8 cellular contexts compared by ENCODE assay signal in genomic region chr21:32727728-32728454, GRCh38. TPM values are rescaled to one million over a fixed set of nuclear protein-coding genes. Genes with fewer than 3 reads are reported as not detected.
A peak's percentile ranks its signal among the peaks of the same experiment; 100 is the strongest.
DNase-seq lines count a peak whose midpoint lies in the region; ATAC-seq and TF ChIP-seq lines count a peak whose summit lies in the region.

Gene SYNJ1, minus strand, starts transcription at chr21:32728013. Its CDS starts 1,118 bp downstream, at chr21:32726895.

- H2AFZ ChIP-seq in Loucy (ENCODE audit: low read length): peak within 1 kb of the TSS; percentile 92

- H3K4me3 Mint-ChIP-seq in activated T-helper 2 cell treated with anti-CD3 and anti-CD28 coated beads, Interferon-gamma antibody, Interleukin-2, Interleukin-4, amounts not matched to agents 10 μg/mL and 5 μg/mL and 100 μg/mL, durations not matched to agents 14 hours and 24 hours and 36 hours (ENCODE audit: low read depth): peak within 1 kb of the TSS; percentile 98
- peak within 1 kb of the TSS; percentile 92 for H3K4me3 Mint-ChIP-seq in natural killer cell treated with Interleukin-12 subunit alpha and Interleukin-12 subunit beta and Interleukin-15 and Interleukin-18, amount 100 ng/mL, for 72 hours

- peak within 1 kb of the TSS; percentile 85 for H3K4me2 ChIP-seq in Loucy (ENCODE audit: low read depth, low read length, poor library complexity, severe bottlenecking)

- TF ChIP-seq CTCF in Loucy (conservative IDR thresholded peaks at IDR 0.05; ENCODE audit: low read length) (no peak), RWPE2 (IDR thresholded peaks at IDR 0.05; ENCODE audit: poor library complexity, severe bottlenecking) (no peak), fibroblast of mammary gland (conservative IDR thresholded peaks at IDR 0.05; ENCODE audit: control insufficient read depth, insufficient read depth, low read depth, low read length) (no peak)

- DNase-seq in ELR (ENCODE audit: low read depth) (peak; percentile 94), H7 (peak; percentile 95), RWPE2 (ENCODE audit: low spot score) (peak; percentile 95), fibroblast of mammary gland (ENCODE audit: low read depth) (peak; percentile 87)
- peak; percentile 93 for DNase-seq in activated T-helper 2 cell treated with anti-CD3 and anti-CD28 coated beads, Interferon-gamma antibody, Interleukin-2, Interleukin-4, amounts not matched to agents 10 μg/mL and 5 μg/mL and 100 μg/mL, durations not matched to agents 14 hours and 24 hours and 36 hours (ENCODE audit: low spot score)
- DNase-seq in natural killer cell treated with Interleukin-12 subunit alpha and Interleukin-12 subunit beta and Interleukin-15 and Interleukin-18, amount 100 ng/mL, for 72 hours (ENCODE audit: low spot score): peak; percentile 99
- DNase-seq in stimulated activated naive CD4-positive, alpha-beta T cell treated with Interleukin-2 at 50 U/mL for 16 hours (lab: John Stamatoyannopoulos, UW): peak; percentile 92

- peak; percentile 89 for ATAC-seq in RWPE2 (ENCODE audit: low read depth)
- peak; percentile 96 to 98 for ATAC-seq in natural killer cell treated with Interleukin-12 subunit alpha and Interleukin-12 subunit beta and Interleukin-15 and Interleukin-18, amount 100 ng/mL, for 72 hours

- H3K27ac Mint-ChIP-seq in activated T-helper 2 cell treated with anti-CD3 and anti-CD28 coated beads, Interferon-gamma antibody, Interleukin-2, Interleukin-4, amounts not matched to agents 10 μg/mL and 5 μg/mL and 100 μg/mL, durations not matched to agents 14 hours and 24 hours and 36 hours: peak within 1 kb of the TSS; percentile 95
- H3K27ac Mint-ChIP-seq in natural killer cell treated with Interleukin-12 subunit alpha and Interleukin-12 subunit beta and Interleukin-15 and Interleukin-18, amount 100 ng/mL, for 72 hours: peak within 1 kb of the TSS; percentile 83 to 91

- no peaks in the 10 kb centered on the region for H3K9me3 Mint-ChIP-seq in activated T-helper 2 cell treated with anti-CD3 and anti-CD28 coated beads, Interferon-gamma antibody, Interleukin-2, Interleukin-4, amounts not matched to agents 10 μg/mL and 5 μg/mL and 100 μg/mL, durations not matched to agents 14 hours and 24 hours and 36 hours
- no peaks in the 10 kb centered on the region for H3K9me3 Mint-ChIP-seq in natural killer cell treated with Interleukin-12 subunit alpha and Interleukin-12 subunit beta and Interleukin-15 and Interleukin-18, amount 100 ng/mL, for 72 hours

- H3K4me1 ChIP-seq in Loucy (ENCODE audit: insufficient read depth, low read length, poor library complexity, severe bottlenecking) (peaks cover 10% of the 10 kb centered on the region), RWPE2 (ENCODE audit: insufficient read depth, poor library complexity, severe bottlenecking) (no peaks in the 10 kb centered on the region)

- peak within 1 kb of the TSS; percentile 62 for H3K27ac ChIP-seq in RWPE2 (ENCODE audit: poor library complexity, severe bottlenecking)

- H3K36me3 ChIP-seq in H7 (replicated peaks; ENCODE audit: control insufficient read depth, insufficient read depth, low read length): no peaks in the 10 kb centered on the region
- H3K36me3 ChIP-seq in Loucy (ENCODE audit: insufficient read depth, low read length): peaks cover 4% of the 10 kb centered on the region; the same call in 1 of the 2 replicates
- H3K36me3 ChIP-seq in RWPE2 (ENCODE audit: low read depth): peaks cover 6% of the 10 kb centered on the region; the same call in 1 of the 2 replicates

- peaks cover 18% of the 10 kb centered on the region for H3K36me3 Mint-ChIP-seq in activated T-helper 2 cell treated with anti-CD3 and anti-CD28 coated beads, Interferon-gamma antibody, Interleukin-2, Interleukin-4, amounts not matched to agents 10 μg/mL and 5 μg/mL and 100 μg/mL, durations not matched to agents 14 hours and 24 hours and 36 hours (ENCODE audit: low read depth)
- no peaks in the 10 kb centered on the region for H3K36me3 Mint-ChIP-seq in natural killer cell treated with Interleukin-12 subunit alpha and Interleukin-12 subunit beta and Interleukin-15 and Interleukin-18, amount 100 ng/mL, for 72 hours

- peaks cover 27% of the 10 kb centered on the region for H3K79me2 ChIP-seq in Loucy (ENCODE audit: insufficient read depth, low read length)

- no peaks in the 10 kb centered on the region for H3K27me3 ChIP-seq in H7 (ENCODE audit: control insufficient read depth, insufficient read depth, low read length)
- no peaks in the 10 kb centered on the region for H3K27me3 ChIP-seq in Loucy (ENCODE audit: insufficient read depth, low read length, poor library complexity, severe bottlenecking)
- no peaks in the 10 kb centered on the region for H3K27me3 ChIP-seq in RWPE2 (ENCODE audit: insufficient read depth, poor library complexity, severe bottlenecking)

- peaks cover 40% of the 10 kb centered on the region for H3K4me1 Mint-ChIP-seq in activated T-helper 2 cell treated with anti-CD3 and anti-CD28 coated beads, Interferon-gamma antibody, Interleukin-2, Interleukin-4, amounts not matched to agents 10 μg/mL and 5 μg/mL and 100 μg/mL, durations not matched to agents 14 hours and 24 hours and 36 hours (ENCODE audit: low read depth)
- H3K4me1 Mint-ChIP-seq in natural killer cell treated with Interleukin-12 subunit alpha and Interleukin-12 subunit beta and Interleukin-15 and Interleukin-18, amount 100 ng/mL, for 72 hours (ENCODE audit: low read depth in 2 of 2): peaks cover 14 to 21% of the 10 kb centered on the region in 2 donors

- H3K9ac ChIP-seq in Loucy (ENCODE audit: low read depth, low read length, poor library complexity, severe bottlenecking): peak within 1 kb of the TSS; percentile 89

- no peaks in the 10 kb centered on the region for H3F3A ChIP-seq in Loucy (ENCODE audit: low read depth)

- intact Hi-C loops in activated T-helper 2 cell treated with anti-CD3 and anti-CD28 coated beads, Interferon-gamma antibody, Interleukin-2, Interleukin-4, amounts not matched to agents 10 μg/mL and 5 μg/mL and 100 μg/mL, durations not matched to agents 14 hours and 24 hours and 36 hours (cut with micrococcal nuclease): loop anchor here (1.0 to 5.0 kb wide), 6 partner anchors 15 to 336 kb away; partner anchors contain the start of genes CFAP298, EVA1C and URB1

- no peaks in the 10 kb centered on the region for H4K20me1 ChIP-seq in Loucy (ENCODE audit: insufficient read depth, low read length, poor library complexity, severe bottlenecking)

- no peaks in the 10 kb centered on the region for H3K27me3 Mint-ChIP-seq in activated T-helper 2 cell treated with anti-CD3 and anti-CD28 coated beads, Interferon-gamma antibody, Interleukin-2, Interleukin-4, amounts not matched to agents 10 μg/mL and 5 μg/mL and 100 μg/mL, durations not matched to agents 14 hours and 24 hours and 36 hours (ENCODE audit: low read depth)
- no peaks in the 10 kb centered on the region for H3K27me3 Mint-ChIP-seq in natural killer cell treated with Interleukin-12 subunit alpha and Interleukin-12 subunit beta and Interleukin-15 and Interleukin-18, amount 100 ng/mL, for 72 hours

- H3K4me3 ChIP-seq in H7 (ENCODE audit: insufficient read depth, low read depth, low read length): peak within 1 kb of the TSS; percentile 84
- H3K4me3 ChIP-seq in Loucy (ENCODE audit: low read length, poor library complexity, severe bottlenecking): peak within 1 kb of the TSS; percentile 96
- peak within 1 kb of the TSS; percentile 78 for H3K4me3 ChIP-seq in RWPE2 (ENCODE audit: severe bottlenecking)
- H3K4me3 ChIP-seq in fibroblast of mammary gland (ENCODE audit: control insufficient read depth, low read depth, low read length): peak within 1 kb of the TSS; percentile 95

- no peaks in the 10 kb centered on the region for H3K9me2 ChIP-seq in Loucy (replicated peaks; ENCODE audit: low read depth, low read length)

- H3K9me3 ChIP-seq in Loucy (ENCODE audit: insufficient read depth, low read depth, low read length): no peaks in the 10 kb centered on the region
- H3K9me3 ChIP-seq in RWPE2 (ENCODE audit: severe bottlenecking): no peaks in the 10 kb centered on the region

RNA-seq across cellular contexts. Expression of gene SYNJ1, which starts in this region (rescaled TPM):
- 0.97 and 1.2 TPM in 2 replicates for total RNA-seq in H7 (2014; rRNA removed; shearing (Covaris generic))
- total RNA-seq in activated T-helper 2 cell treated with anti-CD3 and anti-CD28 coated beads, Interferon-gamma antibody, Interleukin-2, Interleukin-4, amounts not matched to agents 10 μg/mL and 5 μg/mL and 100 μg/mL, durations not matched to agents 14 hours and 24 hours and 36 hours: 11.8 and 16.5 TPM in 2 replicates
- total RNA-seq in natural killer cell treated with Interleukin-12 subunit alpha and Interleukin-12 subunit beta and Interleukin-15 and Interleukin-18, amount 100 ng/mL, for 72 hours: 10 to 100 TPM; 15.4 to 17.4 TPM

Comparison
In these comparisons a context has a peak if more than half of its experiments do, and no peak if none do; other contexts are left out.
1. Peak in every context shown above with its lines: DNase-seq, ATAC-seq, H3K4me3 ChIP-seq and H3K27ac ChIP-seq.